8 cellular contexts compared by ENCODE assay signal in genomic region chr2:238426568-238427434, GRCh38. TPM values are rescaled to one million over a fixed set of nuclear protein-coding genes. Genes with fewer than 3 reads are reported as not detected.
A peak's percentile ranks its signal among the peaks of the same experiment; 100 is the strongest.
DNase-seq lines count a peak whose midpoint lies in the region; ATAC-seq and TF ChIP-seq lines count a peak whose summit lies in the region.

Gene ASB1 (plus strand): TSS chr2:238426927. CDS start chr2:238427071, 144 bp downstream.

- ATAC-seq in GM23338, result peak; percentile 82
- peak; percentile 84 to 87 for ATAC-seq in activated naive CD4-positive, alpha-beta T cell treated with anti-CD3 and anti-CD28 coated beads, Interleukin-2, amount 50 U/mL, for 72 hours

- H3K9me2 ChIP-seq in GM23338 (ENCODE audit: insufficient read depth), result no peaks in the 10 kb centered on the region

- peak within 1 kb of the TSS; percentile 82 for H2AFZ ChIP-seq in GM23338
- peak within 1 kb of the TSS; percentile 96 for H2AFZ ChIP-seq in parathyroid adenoma

- DNase-seq in G401 (ENCODE audit: low spot score), result peak; percentile 63
- peak; percentile 90 for DNase-seq in GM23338 (ENCODE audit: low spot score)
- DNase-seq in Kasumi-1 (lab: John Stamatoyannopoulos, UW), result peak; percentile 35 to 49
- DNase-seq in SKM-1 (lab: John Stamatoyannopoulos, UW; ENCODE audit: unreplicated experiment), result peak; percentile 11
- DNase-seq in activated naive CD4-positive, alpha-beta T cell treated with anti-CD3 and anti-CD28 coated beads, Interleukin-2, amount 50 U/mL, for 72 hours (ENCODE audit: low spot score in 2 of 2), result peak; percentile 85 to 94
- DNase-seq in head of caudate nucleus, result peak; percentile 47 to 86 (median 76)
- peak; percentile 53 to 55 for DNase-seq in tibial nerve (ENCODE audit: low spot score in 2 of 2)

- peaks cover 24% of the 10 kb centered on the region for H3K36me3 Mint-ChIP-seq in GM23338 (ENCODE audit: low read depth)
- H3K36me3 Mint-ChIP-seq in activated naive CD4-positive, alpha-beta T cell treated with anti-CD3 and anti-CD28 coated beads, Interleukin-2, amount 50 U/mL, for 72 hours, result peaks cover 19 to 35% of the 10 kb centered on the region in 2 donors

- no peak for TF ChIP-seq POLR2A in tibial nerve (IDR thresholded peaks at IDR 0.05)

- H3K9me3 ChIP-seq in parathyroid adenoma (ENCODE audit: control insufficient read depth, low read length), result no peaks in the 10 kb centered on the region
- peaks cover 0 to 15% (median 0%) of the 10 kb centered on the region in 4 donors for H3K9me3 ChIP-seq in tibial nerve

- H3F3A ChIP-seq in GM23338 (replicated peaks; ENCODE audit: low read depth), result no peaks in the 10 kb centered on the region

- H3K4me1 Mint-ChIP-seq in GM23338, result peaks cover 14% of the 10 kb centered on the region

- peak within 1 kb of the TSS; percentile 90 for H3K27ac Mint-ChIP-seq in GM23338
- H3K27ac Mint-ChIP-seq in activated naive CD4-positive, alpha-beta T cell treated with anti-CD3 and anti-CD28 coated beads, Interleukin-2, amount 50 U/mL, for 72 hours, result peak within 1 kb of the TSS; percentile 91 to 94

- H3K36me3 ChIP-seq in GM23338 (ENCODE audit: insufficient read depth), result 0 out of 2 replicates have a peak, but pooled peaks cover 7% of the 10 kb centered on the region
- H3K36me3 ChIP-seq in parathyroid adenoma (ENCODE audit: control insufficient read depth, insufficient read depth, low read length), result no peaks in the 10 kb centered on the region
- peaks cover 0 to 16% (median 0%) of the 10 kb centered on the region in 3 donors for H3K36me3 ChIP-seq in tibial nerve

- H3K4me1 ChIP-seq in GM23338 (ENCODE audit: insufficient read depth) (peaks cover 11% of the 10 kb centered on the region), parathyroid adenoma (peaks cover 6% of the 10 kb centered on the region), tibial nerve (peaks cover 0 to 39% (median 25%) of the 10 kb centered on the region in 4 donors)

- peak within 1 kb of the TSS; percentile 51 for H3K9ac ChIP-seq in parathyroid adenoma

- TF ChIP-seq CTCF in GM23338 (conservative IDR thresholded peaks at IDR 0.05; ENCODE audit: low read depth in 2 of 2), result no peak
- TF ChIP-seq CTCF in parathyroid adenoma (IDR thresholded peaks at IDR 0.05), result no peak
- TF ChIP-seq CTCF in tibial nerve (IDR thresholded peaks at IDR 0.05), result peak in 1 of 5 experiments; percentile 11

- peaks cover 9% of the 10 kb centered on the region; the same call in 1 of the 2 replicates for H4K20me1 ChIP-seq in GM23338 (replicated peaks; ENCODE audit: insufficient read depth)

- TF ChIP-seq EP300 in tibial nerve (IDR thresholded peaks at IDR 0.05), result peak in 1 of 2 donors; percentile 33

- peak within 1 kb of the TSS; percentile 95 for H3K4me2 ChIP-seq in GM23338
- H3K4me2 ChIP-seq in parathyroid adenoma (ENCODE audit: low read length), result peak within 1 kb of the TSS; percentile 67

- peak within 1 kb of the TSS; percentile 94 for H3K4me3 Mint-ChIP-seq in GM23338

- WGBS in tibial nerve, 2 donors, result 0% methylated on average over 34 to 56 of the region's 104 CpGs

- in situ Hi-C loops in G401 (cut with HindIII; ENCODE audit: low sequenced_read_pairs), result no loop called here

- intact Hi-C loops in head of caudate nucleus (cut with DNase I), result no loop called here

- H3K9me3 Mint-ChIP-seq in GM23338, result peaks cover 14% of the 10 kb centered on the region
- H3K9me3 Mint-ChIP-seq in activated naive CD4-positive, alpha-beta T cell treated with anti-CD3 and anti-CD28 coated beads, Interleukin-2, amount 50 U/mL, for 72 hours, result no peaks in the 10 kb centered on the region

- H3K27me3 ChIP-seq in GM23338 (ENCODE audit: insufficient read depth) (no peaks in the 10 kb centered on the region), parathyroid adenoma (ENCODE audit: control insufficient read depth, insufficient read depth, low read length) (no peaks in the 10 kb centered on the region), tibial nerve (no peaks in the 10 kb centered on the region)

- H3K27me3 Mint-ChIP-seq in GM23338 (ENCODE audit: insufficient read depth, low read depth, poor library complexity), result no peaks in the 10 kb centered on the region

- H3K79me2 ChIP-seq in GM23338 (replicated peaks; ENCODE audit: insufficient read depth) (peaks cover 47% of the 10 kb centered on the region), parathyroid adenoma (peaks cover 9% of the 10 kb centered on the region)

- peak within 1 kb of the TSS; percentile 93 for H3K4me3 ChIP-seq in GM23338
- peak within 1 kb of the TSS; percentile 76 for H3K4me3 ChIP-seq in parathyroid adenoma (ENCODE audit: low read depth, low read length)
- H3K4me3 ChIP-seq in tibial nerve, result peak within 1 kb of the TSS; percentile 49 to 93 (median 74)

- H3K27ac ChIP-seq in GM23338 (ENCODE audit: low read depth) (peak within 1 kb of the TSS; percentile 95), parathyroid adenoma (peak within 1 kb of the TSS; percentile 85), tibial nerve (peak within 1 kb of the TSS; percentile 75 to 95 (median 86))

TF ChIP-seq in GM23338, 12 proteins besides CTCF, POLR2A, EP300 and RAD21:
- TF ChIP-seq POLR2AphosphoS5 (IDR thresholded peaks at IDR 0.05; ENCODE audit: low read depth) (peak; percentile 59), ZNF114 (CRISPR knock-in tag; IDR thresholded peaks at IDR 0.05) (no peak), ETS1 (IDR thresholded peaks at IDR 0.05) (peak; percentile 32; the same call in 1 of the 2 replicates)

RNA-seq across cellular contexts. Expression of gene ASB1, which starts in this region (rescaled TPM):
- total RNA-seq in G401 (2014; rRNA removed; shearing (Covaris generic)), result 27.7 and 41.5 TPM in 2 replicates
- 18.9 and 23.9 TPM in 2 replicates for total RNA-seq in GM23338 (2014; rRNA removed; shearing (Covaris generic))
- polyA plus RNA-seq in GM23338 (2016; fragmentation: Nextera tagmentation; extraction: Ambion mirVana), result 21.5 and 23.8 TPM in 2 replicates
- total RNA-seq in activated naive CD4-positive, alpha-beta T cell treated with anti-CD3 and anti-CD28 coated beads, Interleukin-2, amount 50 U/mL, for 72 hours, result 10 to 100 TPM; 33.9 to 42.0 TPM
- 10 to 100 TPM; 21.3 to 26.0 (median 24.2) TPM for total RNA-seq in tibial nerve

Comparison
In these comparisons a context has a peak if more than half of its experiments do, and no peak if none do; other contexts are left out.
1. Peak in every context shown above with its lines: DNase-seq, ATAC-seq, H3K4me3 ChIP-seq and H3K27ac ChIP-seq.
2. DNase-seq: peak in every context shown above with its lines; median percentile 90 in GM23338; 90 in activated naive CD4-positive, alpha-beta T cell treated with anti-CD3 and anti-CD28 coated beads, Interleukin-2, amount 50 U/mL, for 72 hours; 76 in head of caudate nucleus; 63 in G401; 54 in tibial nerve; 42 in Kasumi-1; 11 in SKM-1.